Comparison of ENCODE assay signal across 8 cellular contexts in genomic region chr11:65560555-65561418, GRCh38. TPM values are rescaled to one million over a fixed set of nuclear protein-coding genes. Genes with fewer than 3 reads are reported as not detected.
A peak's percentile ranks its signal among the peaks of the same experiment; 100 is the strongest.
DNase-seq lines count a peak whose midpoint lies in the region; ATAC-seq and TF ChIP-seq lines count a peak whose summit lies in the region.

No MANE protein-coding gene starts in this region.

- POLR2A ChIA-PET in HEK293T (lab: Yijun Ruan, JAX) = interaction anchor here (0.9 to 3.7 kb wide), 10 partner anchors 9 to 227 kb away, joined by 3 to 47 read pairs (median 6); partner anchors contain the start of genes DPF2, FAM89B, MALAT1 and NEAT1

- H3K4me1 Mint-ChIP-seq in chondrocyte (ENCODE audit: low read depth) (peaks cover 57% of the 10 kb centered on the region), mesothelial cell of epicardium (peaks cover 48% of the 10 kb centered on the region)

- peak overlapping the region; percentile 26 for H3K4me3 Mint-ChIP-seq in chondrocyte (ENCODE audit: unreplicated experiment)
- H3K4me3 Mint-ChIP-seq in mesothelial cell of epicardium = peak overlapping the region; percentile 14

- no peak for TF ChIP-seq CTCF in chondrocyte (IDR thresholded peaks at IDR 0.05)
- no peak for TF ChIP-seq CTCF in mesothelial cell of epicardium (IDR thresholded peaks at IDR 0.05; ENCODE audit: unreplicated experiment)

- no peaks in the 10 kb centered on the region for H3K36me3 Mint-ChIP-seq in chondrocyte (ENCODE audit: low read depth)
- no peaks in the 10 kb centered on the region for H3K36me3 Mint-ChIP-seq in mesothelial cell of epicardium

- DNase-seq in D341Med (ENCODE audit: low spot score) (peak; percentile 74), NCI-H2196 treated with DMSO at 0.1 percent for 48 hours (lab: John Stamatoyannopoulos, UW; ENCODE audit: unreplicated experiment) (peak; percentile 41), chondrocyte (ENCODE audit: low spot score) (peak; percentile 78), mesothelial cell of epicardium (ENCODE audit: low spot score in 2 of 2, unreplicated experiment in 2 of 2) (no peak), cerebellum (ENCODE audit: low spot score) (no peak), HEK293T (ENCODE audit: extremely low spot score) (no peak), NOMO-1 (lab: John Stamatoyannopoulos, UW; ENCODE audit: unreplicated experiment in 2 of 2) (no peak)

- H3K27me3 Mint-ChIP-seq in chondrocyte (ENCODE audit: low read depth) (no peaks in the 10 kb centered on the region), mesothelial cell of epicardium (ENCODE audit: low read depth) (no peaks in the 10 kb centered on the region)

- no peaks in the 10 kb centered on the region for H3K9me3 Mint-ChIP-seq in chondrocyte (ENCODE audit: low read depth)
- no peaks in the 10 kb centered on the region for H3K9me3 Mint-ChIP-seq in mesothelial cell of epicardium

- no peak for ATAC-seq in GM21360 (IDR thresholded peaks at IDR 0.05; ENCODE audit: unreplicated experiment)

- CTCF ChIA-PET in HEK293T (lab: Yijun Ruan, JAX) = interaction anchor here (0.9 to 2.1 kb wide), 5 partner anchors 9 to 220 kb away, joined by 3 to 12 read pairs (median 6); partner anchors contain the start of genes AP5B1, FAM89B and ZNRD2

- H3K27ac Mint-ChIP-seq in chondrocyte (ENCODE audit: unreplicated experiment) = peak overlapping the region; percentile 93
- peak overlapping the region; percentile 92 for H3K27ac Mint-ChIP-seq in mesothelial cell of epicardium

TF ChIP-seq in HEK293T, 16 proteins besides CTCF, POLR2A, EP300 and RAD21:
- TF ChIP-seq HDGF (IDR thresholded peaks at IDR 0.05; ENCODE audit: borderline replicate concordance) (no peak), FOXM1 (IDR thresholded peaks at IDR 0.05; ENCODE audit: borderline replicate concordance) (no peak), NFRKB (IDR thresholded peaks at IDR 0.05) (no peak), BHLHE40 (IDR thresholded peaks at IDR 0.05; ENCODE audit: borderline replicate concordance) (no peak), SP1 (IDR thresholded peaks at IDR 0.05) (no peak), LEF1 (IDR thresholded peaks at IDR 0.05; ENCODE audit: borderline replicate concordance) (no peak), L3MBTL2 (conservative IDR thresholded peaks at IDR 0.05) (no peak), CTBP1 (IDR thresholded peaks at IDR 0.05; ENCODE audit: borderline replicate concordance) (no peak), PKNOX1 (IDR thresholded peaks at IDR 0.05) (no peak), SUZ12 (IDR thresholded peaks at IDR 0.05) (no peak)

RNA-seq across cellular contexts. Expression of gene LTBP3, which starts 2.6 kb away (rescaled TPM):
- 264 to 272 TPM (median 271 TPM) in 3 replicates for total RNA-seq in chondrocyte
- 314 to 333 TPM (median 318 TPM) in 3 replicates for total RNA-seq in mesothelial cell of epicardium
- 27.9 TPM for total RNA-seq in cerebellum

RNA-seq across cellular contexts. Expression of gene ZNRD2, which starts 9.5 kb away (rescaled TPM):
- total RNA-seq in chondrocyte (26.4 to 32.1 TPM (median 28.1 TPM) in 3 replicates), mesothelial cell of epicardium (23.1 to 27.8 TPM (median 27.4 TPM) in 3 replicates), cerebellum (14.3 TPM)

RNA-seq across cellular contexts. Expression of gene FAM89B, which starts 11.6 kb away (rescaled TPM):
- total RNA-seq in chondrocyte = 84.8 to 91.9 TPM (median 86.8 TPM) in 3 replicates
- 56.7 to 61.5 TPM (median 57.6 TPM) in 3 replicates for total RNA-seq in mesothelial cell of epicardium
- total RNA-seq in cerebellum = 24.7 TPM

RNA-seq across cellular contexts. Expression of gene EHBP1L1, which starts 15.1 kb away (rescaled TPM):
- total RNA-seq in chondrocyte (28.1 to 82.0 TPM (median 81.3 TPM) in 3 replicates), mesothelial cell of epicardium (30.4 to 35.2 TPM (median 33.8 TPM) in 3 replicates), cerebellum (11.4 TPM)

RNA-seq across cellular contexts. Expression of gene KCNK7, which starts 34.8 kb away (rescaled TPM):
- total RNA-seq in chondrocyte = 0.22 to 0.44 TPM in 2 of 3 replicates, not detected in the other
- 0.95 to 2.4 TPM (median 1.7 TPM) in 3 replicates for total RNA-seq in mesothelial cell of epicardium
- total RNA-seq in cerebellum = 0.27 TPM

Comparison
In these comparisons a context has a peak if more than half of its experiments do, and no peak if none do; other contexts are left out.
1. DNase-seq: peak in D341Med (single experiment), NCI-H2196 treated with DMSO at 0.1 percent for 48 hours (single experiment) and chondrocyte (single experiment); none in mesothelial cell of epicardium (0 of 2), cerebellum (single experiment), HEK293T (single experiment) and NOMO-1 (0 of 2).